ENCODE assay signal across 8 cellular contexts in genomic region chr10:79093658-79094411, GRCh38. TPM values are rescaled to one million over a fixed set of nuclear protein-coding genes. Genes with fewer than 3 reads are reported as not detected.
DNase-seq lines count a peak whose midpoint lies in the region; ATAC-seq and TF ChIP-seq lines count a peak whose summit lies in the region.

No MANE protein-coding gene starts in this region.

- H3K36me3 ChIP-seq in heart right ventricle = peaks cover 0 to 7% (median 0%) of the 10 kb centered on the region in 9 donors

- H3K9me3 ChIP-seq in heart right ventricle = no peaks in the 10 kb centered on the region

- peak; percentile 27 to 89 (median 56) for ATAC-seq in heart right ventricle
- ATAC-seq in stimulated activated memory B cell treated with anti-CD40 and anti-IgM and Interleukin-4, amounts not matched to agents 10 μg/mL and 1 μg/mL and 100 μg/mL, for 72 hours = peak; percentile 82
- ATAC-seq in GM19397 (IDR thresholded peaks at IDR 0.05; ENCODE audit: unreplicated experiment) = no peak

- no peak overlapping the region for H3K4me3 ChIP-seq in heart right ventricle

- H3K4me1 ChIP-seq in heart right ventricle = peaks cover 48 to 99% (median 96%) of the 10 kb centered on the region in 9 donors

- no peaks in the 10 kb centered on the region for H3K36me3 Mint-ChIP-seq in stimulated activated memory B cell treated with anti-CD40 and anti-IgM and Interleukin-4, amounts not matched to agents 10 μg/mL and 1 μg/mL and 100 μg/mL, for 72 hours

- peaks cover 45% of the 10 kb centered on the region for H3K4me1 Mint-ChIP-seq in stimulated activated memory B cell treated with anti-CD40 and anti-IgM and Interleukin-4, amounts not matched to agents 10 μg/mL and 1 μg/mL and 100 μg/mL, for 72 hours

- intact Hi-C loops in heart right ventricle (cut with DNase I) = no loop called here

- no peaks in the 10 kb centered on the region for H3K27me3 ChIP-seq in heart right ventricle

- H3K9me3 Mint-ChIP-seq in stimulated activated memory B cell treated with anti-CD40 and anti-IgM and Interleukin-4, amounts not matched to agents 10 μg/mL and 1 μg/mL and 100 μg/mL, for 72 hours = no peaks in the 10 kb centered on the region

- TF ChIP-seq CTCF in heart right ventricle (IDR thresholded peaks at IDR 0.05) = no peak

- peak overlapping the region; percentile 27 for H3K4me3 Mint-ChIP-seq in stimulated activated memory B cell treated with anti-CD40 and anti-IgM and Interleukin-4, amounts not matched to agents 10 μg/mL and 1 μg/mL and 100 μg/mL, for 72 hours

- 20 to 24% methylated on average over 24 of the region's 24 CpGs for WGBS in heart right ventricle, 2 donors

- peak overlapping the region; percentile 75 for H3K27ac Mint-ChIP-seq in stimulated activated memory B cell treated with anti-CD40 and anti-IgM and Interleukin-4, amounts not matched to agents 10 μg/mL and 1 μg/mL and 100 μg/mL, for 72 hours

- H3K27me3 Mint-ChIP-seq in stimulated activated memory B cell treated with anti-CD40 and anti-IgM and Interleukin-4, amounts not matched to agents 10 μg/mL and 1 μg/mL and 100 μg/mL, for 72 hours = peaks cover 36% of the 10 kb centered on the region

- peak overlapping the region; percentile 64 to 90 (median 82) for H3K27ac ChIP-seq in heart right ventricle

- DNase-seq in AML-193 (lab: John Stamatoyannopoulos, UW) = peak; percentile 86 to 91
- DNase-seq in HCEC 1CT = peak; percentile 50
- peak; percentile 29 to 56 for DNase-seq in SHP77 (lab: John Stamatoyannopoulos, UW)
- peak in 1 of 2 donors; percentile 43 for DNase-seq in heart right ventricle
- DNase-seq in HK-2 (ENCODE audit: unreplicated experiment) = no peak
- no peak for DNase-seq in glomerular visceral epithelial cell (ENCODE audit: extremely low spot score)

RNA-seq across cellular contexts. Expression of gene ZMIZ1, which starts 25.1 kb away (rescaled TPM):
- 10 to 100 TPM; 40.4 to 61.5 (median 50.8) TPM for total RNA-seq in heart right ventricle
- polyA plus RNA-seq in heart right ventricle = 10 to 100 TPM; 24.2 to 26.8 TPM

Comparison
In these comparisons a context has a peak if more than half of its experiments do, and no peak if none do; other contexts are left out.
1. DNase-seq: peak in AML-193 (2 of 2), HCEC 1CT (single experiment) and SHP77 (2 of 2); none in HK-2 (single experiment) and glomerular visceral epithelial cell (single experiment).